13 cellular contexts compared by ENCODE assay signal in the genomic region with DNA sequence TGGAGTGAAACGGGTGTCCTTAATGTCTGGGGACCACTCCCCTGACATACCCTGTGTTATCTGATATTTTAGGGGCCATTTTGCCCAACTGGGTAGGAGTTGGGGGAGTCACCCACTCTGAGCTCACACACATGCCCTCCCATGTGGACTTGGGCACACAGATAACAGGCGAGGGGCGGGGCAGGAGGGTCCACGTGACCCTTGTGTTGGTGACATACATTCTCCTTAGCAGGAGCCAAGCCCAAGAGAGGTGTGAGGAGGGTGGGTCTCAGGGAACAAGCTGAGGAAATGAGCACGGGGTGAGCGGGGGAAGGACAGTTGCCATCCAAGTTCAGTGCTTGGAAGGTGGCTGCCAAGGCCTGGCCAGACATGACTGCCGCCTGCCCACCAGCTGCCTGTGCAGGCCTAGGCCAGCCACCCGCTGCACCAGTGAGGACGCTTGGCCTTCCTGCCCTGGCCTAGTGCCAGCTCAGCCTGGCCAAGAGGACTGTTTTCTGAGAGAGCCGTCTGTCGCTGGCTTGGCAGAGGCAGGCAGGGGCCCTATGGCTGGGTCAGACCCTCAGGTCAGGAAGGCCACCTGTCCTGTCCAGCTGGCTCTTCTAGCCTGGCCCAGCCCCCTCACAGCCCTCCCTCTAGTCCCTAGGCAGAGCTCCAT. TPM values are rescaled to one million over a fixed set of nuclear protein-coding genes. Genes with fewer than 3 reads are reported as not detected.
DNase-seq lines count a peak whose midpoint lies in the region; ATAC-seq and TF ChIP-seq lines count a peak whose summit lies in the region.
"Had no signal": no experiment of that assay in that cellular context is flagged by ENCODE, and none has a peak within 500 bp of the region (broad histone marks: within the 10 kb centered on the region; RNA-seq: fewer than 3 reads in every experiment).

No MANE protein-coding gene starts in this region.

- H3K4me3 ChIP-seq in breast epithelium, result no peak overlapping the region
- H3K4me3 ChIP-seq in left lung, result no peak overlapping the region
- H3K4me3 ChIP-seq in thoracic aorta, result no peak overlapping the region
- no peak overlapping the region for H3K4me3 ChIP-seq in vagina

- intact Hi-C loops in breast epithelium (cut with DNase I; ENCODE audit: low total_unique reads), result no loop called here
- intact Hi-C loops in left lung (cut with DNase I), result no loop called here
- intact Hi-C loops in vagina (cut with DNase I), result no loop called here

- H3K27me3 ChIP-seq in breast epithelium (no peaks in the 10 kb centered on the region), left lung (no peaks in the 10 kb centered on the region), thoracic aorta (replicated peaks; ENCODE audit: insufficient read depth) (no peaks in the 10 kb centered on the region), vagina (no peaks in the 10 kb centered on the region)

- H3K27ac ChIP-seq in breast epithelium, result peak overlapping the region; percentile 62 to 65
- H3K27ac ChIP-seq in left lung, result no peak overlapping the region
- H3K27ac ChIP-seq in thoracic aorta, result peak overlapping the region; percentile 63 to 64
- no peak overlapping the region for H3K27ac ChIP-seq in vagina

- H3K9me3 ChIP-seq in breast epithelium (no peaks in the 10 kb centered on the region), left lung (no peaks in the 10 kb centered on the region), thoracic aorta (no peaks in the 10 kb centered on the region), vagina (no peaks in the 10 kb centered on the region)

- no peaks in the 10 kb centered on the region for H3K36me3 ChIP-seq in breast epithelium
- no peaks in the 10 kb centered on the region for H3K36me3 ChIP-seq in left lung
- H3K36me3 ChIP-seq in thoracic aorta, result no peaks in the 10 kb centered on the region
- no peaks in the 10 kb centered on the region for H3K36me3 ChIP-seq in vagina

- H3K4me1 ChIP-seq in breast epithelium (peaks cover 0 to 10% of the 10 kb centered on the region in 2 donors), left lung (peaks cover 5 to 9% of the 10 kb centered on the region in 2 donors), thoracic aorta (ENCODE audit: control insufficient read depth in 1 of 2, low read depth in 2 of 2) (peaks cover 10 to 34% of the 10 kb centered on the region in 2 donors), vagina (peaks cover 8% of the 10 kb centered on the region)

- TF ChIP-seq CTCF in breast epithelium (IDR thresholded peaks at IDR 0.05) (no peak), left lung (IDR thresholded peaks at IDR 0.05) (no peak), thoracic aorta (IDR thresholded peaks at IDR 0.05) (no peak), vagina (IDR thresholded peaks at IDR 0.05) (no peak)

- TF ChIP-seq POLR2A in breast epithelium (IDR thresholded peaks at IDR 0.05) (no peak), vagina (IDR thresholded peaks at IDR 0.05) (no peak)

- ATAC-seq in left lung (peak; percentile 46), thoracic aorta (ENCODE audit: insufficient number of reproducible peaks, low FRiP score, low read depth) (peak; percentile 21), GM19452 (IDR thresholded peaks at IDR 0.05; ENCODE audit: unreplicated experiment) (no peak)
- ATAC-seq: HCT116; naive thymus-derived CD4-positive, alpha-beta T cell had no signal

- DNase-seq in NCI-H510A (lab: John Stamatoyannopoulos, UW), result peak; percentile 35
- DNase-seq in breast epithelium (ENCODE audit: low spot score in 2 of 2), result peak in 1 of 2 donors; percentile 83
- DNase-seq in left lung, result no peak
- no peak for DNase-seq in thoracic aorta (ENCODE audit: low spot score)
- DNase-seq in vagina (ENCODE audit: extremely low spot score in 2 of 2), result no peak
- DNase-seq in NCI-H2107 treated with DMSO at 0.1 percent for 48 hours (lab: John Stamatoyannopoulos, UW; ENCODE audit: unreplicated experiment), result no peak
- DNase-seq in activated CD4-positive, alpha-beta T cell treated with anti-CD3 and anti-CD28 coated beads for 1 hour, result no peak
- DNase-seq: activated CD4-positive, CD25-positive, alpha-beta regulatory T cell; DND-41; naive thymus-derived CD4-positive, alpha-beta T cell; NCI-H2171 had no signal

RNA-seq across cellular contexts. Expression of a gene that starts 31.3 kb away (rescaled TPM):
- total RNA-seq in breast epithelium (10 to 100 TPM; 46.7 to 67.3 (median 47.9) TPM), left lung (10 to 100 TPM; 37.0 to 39.1 TPM), thoracic aorta (10 to 100 TPM; 55.0 to 57.7 TPM), vagina (51.1 TPM)

RNA-seq across cellular contexts. Expression of a gene that starts 40.0 kb away (rescaled TPM):
- total RNA-seq in breast epithelium (10 to 100 TPM; 23.6 to 30.1 (median 28.8) TPM), left lung (10 to 100 TPM; 21.3 to 28.3 TPM), thoracic aorta (10 to 100 TPM; 22.5 to 29.4 TPM), vagina (11.5 TPM)

RNA-seq across cellular contexts. Expression of a gene that starts 40.1 kb away (rescaled TPM):
- total RNA-seq in breast epithelium (10 to 100 TPM; 17.4 to 31.5 (median 29.5) TPM), left lung (10 to 100 TPM; 16.1 to 18.7 TPM), thoracic aorta (10 to 100 TPM; 15.4 to 21.0 TPM), vagina (17.2 TPM)

RNA-seq across cellular contexts. Expression of a gene that starts 45.1 kb away (rescaled TPM):
- total RNA-seq in breast epithelium, result 1 to 10 TPM in 2 of 3 donors, under 1 TPM in 1; 0.32 to 2.6 (median 1.9) TPM
- total RNA-seq in left lung, result 10 to 100 TPM in 1 of 2 donors, 1 to 10 TPM in 1; 1.6 to 16.3 TPM
- total RNA-seq in thoracic aorta, result not detected
- total RNA-seq in vagina, result 0.74 TPM

RNA-seq across cellular contexts. Expression of a gene that starts 50.0 kb away (rescaled TPM):
- 10 to 100 TPM; 42.7 to 63.6 (median 49.8) TPM for total RNA-seq in breast epithelium
- total RNA-seq in left lung, result 10 to 100 TPM; 29.8 to 40.7 TPM
- total RNA-seq in thoracic aorta, result 10 to 100 TPM; 45.2 to 72.2 TPM
- total RNA-seq in vagina, result 69.0 TPM

Comparison
In these comparisons a context has a peak if more than half of its experiments do, and no peak if none do; other contexts are left out.
1. H3K27ac ChIP-seq: peak in breast epithelium (2 of 2) and thoracic aorta (2 of 2); none in left lung (0 of 2) and vagina (single experiment).